Comparison of ENCODE assay signal across 16 cellular contexts in genomic region chr5:7955476-7955875, GRCh38.
DNase-seq lines count a peak whose midpoint lies in the region; ATAC-seq and TF ChIP-seq lines count a peak whose summit lies in the region.
"Had no signal": no experiment of that assay in that cellular context is flagged by ENCODE, and none has a peak within 500 bp of the region (broad histone marks: within the 10 kb centered on the region; RNA-seq: fewer than 3 reads in every experiment).

No MANE protein-coding gene starts in this region.

- H3K27me3 ChIP-seq in BLaER1 treated with 17β-estradiol and CSF1 and Interleukin-3, amounts not matched to agents 10 nM and 100 nM: no peaks in the 10 kb centered on the region
- H3K27me3 ChIP-seq in testis: no peaks in the 10 kb centered on the region

- WGBS in testis, 2 donors: 69 to 70% methylated on average over 4 of the region's 4 CpGs

- no peaks in the 10 kb centered on the region for H4K20me1 ChIP-seq in BLaER1 treated with 17β-estradiol and CSF1 and Interleukin-3, amounts not matched to agents 10 nM and 100 nM

- H3K4me1 ChIP-seq in BLaER1 treated with 17β-estradiol and CSF1 and Interleukin-3, amounts not matched to agents 10 nM and 100 nM: peaks cover 0 to 61% (median 30%) of the 10 kb centered on the region in 10 experiments; a peak in 13 of 20 replicates
- H3K4me1 ChIP-seq in testis: no peaks in the 10 kb centered on the region
- H3K4me1 ChIP-seq: Caco-2 had no signal

- no peak overlapping the region for H3K9ac ChIP-seq in BLaER1 treated with 17β-estradiol and CSF1 and Interleukin-3, amounts not matched to agents 10 nM and 100 nM

- H3K4me3 ChIP-seq in BLaER1 treated with 17β-estradiol and CSF1 and Interleukin-3, amounts not matched to agents 10 nM and 100 nM: no peak overlapping the region
- H3K4me3 ChIP-seq in testis: no peak overlapping the region

- ATAC-seq in GM18858 (IDR thresholded peaks at IDR 0.05; ENCODE audit: unreplicated experiment): peak; percentile 48
- ATAC-seq in GM19351 (IDR thresholded peaks at IDR 0.05; ENCODE audit: unreplicated experiment): peak; percentile 45
- peak; percentile 51 for ATAC-seq in HG03103 (IDR thresholded peaks at IDR 0.05; ENCODE audit: low read depth, unreplicated experiment)
- ATAC-seq: CD8-positive, alpha-beta T cell had no signal

- DNase-seq in stimulated activated CD4-positive, alpha-beta T cell treated with anti-CD3 and anti-CD28 coated beads, Interleukin-4, amount 100 ng/mL, for 24 hours: no peak
- DNase-seq in testis: no peak
- DNase-seq in NCI-H524 (lab: John Stamatoyannopoulos, UW): no peak
- DNase-seq in NOMO-1 treated with DMSO at 0.1 percent for 48 hours (lab: John Stamatoyannopoulos, UW; ENCODE audit: unreplicated experiment): no peak
- DNase-seq: 8988T; AML-193; Caco-2; CD4-positive, alpha-beta T cell; CD8-positive, alpha-beta T cell; DMS79 treated with DMSO at 0.1 percent for 48 hours; GF-D8 had no signal

- H3K27ac ChIP-seq in BLaER1 treated with 17β-estradiol and CSF1 and Interleukin-3, amounts not matched to agents 10 nM and 100 nM: peak overlapping the region in 1 of 11 experiments; percentile 15; a peak in 2 of 22 replicates
- H3K27ac ChIP-seq in testis: no peak overlapping the region
- H3K27ac ChIP-seq: C4-2B had no signal

- TF ChIP-seq CTCF in testis (IDR thresholded peaks at IDR 0.05): no peak

- peak overlapping the region in 8 of 11 experiments; percentile 20 to 68 (median 54); a peak in 13 of 22 replicates for H3K4me2 ChIP-seq in BLaER1 treated with 17β-estradiol and CSF1 and Interleukin-3, amounts not matched to agents 10 nM and 100 nM

- H3K9me3 ChIP-seq in BLaER1 treated with 17β-estradiol and CSF1 and Interleukin-3, amounts not matched to agents 10 nM and 100 nM (replicated peaks in 1 of 11): peaks cover 0 to 39% (median 15%) of the 10 kb centered on the region in 11 experiments; a peak in 16 of 22 replicates
- no peaks in the 10 kb centered on the region for H3K9me3 ChIP-seq in testis
- H3K9me3 ChIP-seq: Caco-2 had no signal

- no peaks in the 10 kb centered on the region for H3K36me3 ChIP-seq in BLaER1 treated with 17β-estradiol and CSF1 and Interleukin-3, amounts not matched to agents 10 nM and 100 nM
- H3K36me3 ChIP-seq in testis (ENCODE audit: low read depth, missing control alignments): no peaks in the 10 kb centered on the region

- intact Hi-C loops in testis (cut with DNase I; ENCODE audit: low total_unique reads): no loop called here

- no peak for TF ChIP-seq POLR2A in testis (IDR thresholded peaks at IDR 0.05)
